Comparison of ENCODE assay signal across 2 cellular contexts in the genomic region with DNA sequence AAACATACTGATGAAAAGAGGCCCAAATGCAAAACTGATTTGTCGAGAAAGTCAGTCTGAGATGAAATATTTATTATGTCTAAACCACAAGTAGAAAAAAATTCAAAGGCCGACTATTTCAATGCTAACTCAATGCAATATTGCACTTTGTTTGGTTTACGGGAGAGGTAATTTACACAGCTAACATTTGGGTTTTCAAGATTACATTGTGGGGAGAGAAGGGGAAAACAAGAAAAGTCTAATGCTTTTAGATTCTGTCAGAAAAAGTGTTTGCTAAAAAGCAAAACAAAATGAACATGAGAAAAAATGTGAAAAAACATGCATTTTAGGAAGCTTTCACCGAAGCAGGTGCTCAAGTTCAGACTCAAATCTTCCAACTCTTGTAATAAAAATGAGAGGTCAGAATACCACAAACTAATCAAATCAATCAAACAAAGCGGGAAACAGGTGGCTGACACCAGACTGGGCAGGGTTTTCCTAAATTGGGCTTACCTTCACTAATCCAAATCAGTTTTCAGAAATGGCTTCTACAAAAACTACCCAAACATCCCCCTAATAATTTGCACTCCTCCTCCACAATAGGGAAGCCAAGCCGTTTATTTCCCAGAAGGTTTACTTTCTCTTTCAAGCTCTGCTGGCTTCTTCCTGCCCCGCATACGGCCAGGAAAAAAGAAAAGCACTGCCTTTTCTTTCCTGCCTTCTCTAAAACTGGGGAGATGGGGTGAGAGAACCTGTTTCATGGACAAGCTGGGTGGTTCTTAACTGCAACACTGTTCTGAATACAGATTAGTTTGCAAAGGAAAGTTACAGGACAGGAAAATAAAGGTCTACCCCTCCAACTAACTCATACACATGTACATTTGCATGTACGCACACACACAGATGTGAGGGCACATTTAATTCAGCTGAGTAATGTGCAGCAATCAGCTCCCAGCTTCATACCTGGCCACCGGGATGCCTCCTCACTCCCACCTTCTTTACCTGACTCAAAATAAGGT.
TF ChIP-seq lines count a peak whose summit lies in the region.

No MANE protein-coding gene starts in this region.

TF ChIP-seq in GM12891, 5 proteins besides CTCF, POLR2A, EP300 and RAD21 (continued from another document):
- TF ChIP-seq TAF1 (IDR thresholded peaks at IDR 0.05; ENCODE audit: low read depth, low read length) (no peak), SPI1 (IDR thresholded peaks at IDR 0.05; ENCODE audit: low read depth, low read length) (no peak), POU2F2 (IDR thresholded peaks at IDR 0.05; ENCODE audit: low read depth, low read length) (peak; percentile 82)

TF ChIP-seq in endothelial cell of umbilical vein, 7 proteins besides CTCF, POLR2A, EP300 and RAD21 (continued from another document):
- TF ChIP-seq POLR2AphosphoS5 (IDR thresholded peaks at IDR 0.05; ENCODE audit: insufficient read depth, low read depth, low read length), result no peak
- TF ChIP-seq FOS (IDR thresholded peaks at IDR 0.05; ENCODE audit: borderline replicate concordance, insufficient read depth, low read length), result no peak
- TF ChIP-seq, protein P1, sequence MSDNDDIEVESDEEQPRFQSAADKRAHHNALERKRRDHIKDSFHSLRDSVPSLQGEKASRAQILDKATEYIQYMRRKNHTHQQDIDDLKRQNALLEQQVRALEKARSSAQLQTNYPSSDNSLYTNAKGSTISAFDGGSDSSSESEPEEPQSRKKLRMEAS (IDR thresholded peaks at IDR 0.05; ENCODE audit: insufficient read depth, insufficient read length), result no peak
- no peak for TF ChIP-seq GATA2 (IDR thresholded peaks at IDR 0.05; ENCODE audit: insufficient read depth, insufficient read length, low read depth, low read length)
- no peak for TF ChIP-seq JUN (IDR thresholded peaks at IDR 0.05; ENCODE audit: borderline replicate concordance, insufficient read depth, insufficient read length, low read depth)
